7 cellular contexts compared by ENCODE assay signal in genomic region chr5:177382423-177383029, GRCh38.
DNase-seq lines count a peak whose midpoint lies in the region; ATAC-seq and TF ChIP-seq lines count a peak whose summit lies in the region.

No MANE protein-coding gene starts in this region.

- no peak overlapping the region for H3K4me3 Mint-ChIP-seq in memory B cell

- peak; percentile 37 for ATAC-seq in memory B cell (ENCODE audit: low read depth)
- no peak for ATAC-seq in HG03175 (IDR thresholded peaks at IDR 0.05; ENCODE audit: unreplicated experiment)

- H2AFZ ChIP-seq in Loucy (ENCODE audit: low read length) = peak overlapping the region; percentile 43; the same call in 1 of the 2 replicates

- no peaks in the 10 kb centered on the region for H3K9me2 ChIP-seq in Loucy (replicated peaks; ENCODE audit: low read depth, low read length)

- H3K9me3 ChIP-seq in Loucy (ENCODE audit: insufficient read depth, low read depth, low read length) = no peaks in the 10 kb centered on the region

- no peaks in the 10 kb centered on the region for H3K79me2 ChIP-seq in Loucy (ENCODE audit: insufficient read depth, low read length)

- H4K20me1 ChIP-seq in Loucy (ENCODE audit: insufficient read depth, low read length, poor library complexity, severe bottlenecking) = no peaks in the 10 kb centered on the region

- H3K4me1 ChIP-seq in Loucy (ENCODE audit: insufficient read depth, low read length, poor library complexity, severe bottlenecking) = no peaks in the 10 kb centered on the region

- H3K4me2 ChIP-seq in Loucy (ENCODE audit: low read depth, low read length, poor library complexity, severe bottlenecking) = no peak overlapping the region

- H3K9ac ChIP-seq in Loucy (ENCODE audit: low read depth, low read length, poor library complexity, severe bottlenecking) = no peak overlapping the region

- H3K4me3 ChIP-seq in Loucy (ENCODE audit: low read length, poor library complexity, severe bottlenecking) = no peak overlapping the region
- no peak overlapping the region for H3K4me3 ChIP-seq in cardiac fibroblast (replicated peaks in 1 of 2; ENCODE audit: low read depth in 2 of 2, low read length in 2 of 2)

- no peaks in the 10 kb centered on the region for H3K9me3 Mint-ChIP-seq in memory B cell

- H3K27me3 ChIP-seq in Loucy (ENCODE audit: insufficient read depth, low read length, poor library complexity, severe bottlenecking) = no peaks in the 10 kb centered on the region

- peaks cover 9% of the 10 kb centered on the region for H3K27me3 Mint-ChIP-seq in memory B cell

- DNase-seq in ELR (ENCODE audit: low read depth) (peak; percentile 40), cardiac fibroblast (ENCODE audit: low read depth in 2 of 2) (peak; percentile 11 to 65), memory B cell (ENCODE audit: low spot score in 2 of 2) (no peak), pons (ENCODE audit: low spot score) (no peak), AML-193 (lab: John Stamatoyannopoulos, UW) (no peak)

- peaks cover 10% of the 10 kb centered on the region for H3K4me1 Mint-ChIP-seq in memory B cell

- H3K36me3 ChIP-seq in Loucy (ENCODE audit: insufficient read depth, low read length) = no peaks in the 10 kb centered on the region

- H3K27ac Mint-ChIP-seq in memory B cell = no peak overlapping the region

- TF ChIP-seq CTCF in Loucy (conservative IDR thresholded peaks at IDR 0.05; ENCODE audit: low read length) (peak; percentile 48), cardiac fibroblast (IDR thresholded peaks at IDR 0.05; ENCODE audit: low read depth, low read length) (no peak)

- H3K36me3 Mint-ChIP-seq in memory B cell = no peaks in the 10 kb centered on the region

- H3F3A ChIP-seq in Loucy (ENCODE audit: low read depth) = no peaks in the 10 kb centered on the region

Comparison
In these comparisons a context has a peak if more than half of its experiments do, and no peak if none do; other contexts are left out.
1. DNase-seq: peak in ELR (single experiment) and cardiac fibroblast (2 of 2); none in memory B cell (0 of 2), pons (single experiment) and AML-193 (0 of 2).